In genomic region chr19:49414256-49414655, GRCh38 we compare ENCODE assay signal across 15 cellular contexts. TPM values are rescaled to one million over a fixed set of nuclear protein-coding genes. Genes with fewer than 3 reads are reported as not detected.
DNase-seq lines count a peak whose midpoint lies in the region; ATAC-seq, FAIRE-seq and TF ChIP-seq lines count a peak whose summit lies in the region.
"Had no signal": no experiment of that assay in that cellular context is flagged by ENCODE, and none has a peak within 500 bp of the region (broad histone marks: within the 10 kb centered on the region; RNA-seq: fewer than 3 reads in every experiment).

No MANE protein-coding gene starts in this region.

- no peak for FAIRE-seq in H1 (lab: Jason Lieb, UNC)
- FAIRE-seq: A549 had no signal

- no peak overlapping the region for H2AK5ac ChIP-seq in H1 (ENCODE audit: low read depth, low read length)

- H4K20me1 ChIP-seq in Loucy (ENCODE audit: insufficient read depth, low read length, poor library complexity, severe bottlenecking), result no peaks in the 10 kb centered on the region
- H4K20me1 ChIP-seq in H1 (replicated peaks in 1 of 2; ENCODE audit: control insufficient read depth in 1 of 2, insufficient read depth in 2 of 2, low read length in 2 of 2), result no peaks in the 10 kb centered on the region
- H4K20me1 ChIP-seq in osteoblast (ENCODE audit: insufficient read depth, low read length), result no peaks in the 10 kb centered on the region

- no peaks in the 10 kb centered on the region for H3K79me1 ChIP-seq in H1 (ENCODE audit: low read depth, low read length)

- H3K4me1 ChIP-seq in Loucy (ENCODE audit: insufficient read depth, low read length, poor library complexity, severe bottlenecking) (peaks cover 74% of the 10 kb centered on the region), H1 (replicated peaks in 1 of 4; ENCODE audit: control insufficient read depth in 3 of 4, insufficient read depth in 4 of 4, low read length in 3 of 4) (peaks cover 0 to 17% (median 10%) of the 10 kb centered on the region in 4 experiments; a peak in 5 of 7 replicates), osteoblast (ENCODE audit: insufficient read depth, low read length) (peaks cover 12% of the 10 kb centered on the region), Peyer's patch (peaks cover 0 to 7% (median 2%) of the 10 kb centered on the region in 4 donors), vagina (no peaks in the 10 kb centered on the region)
- H3K4me1 ChIP-seq: A549, Caco-2 had no signal

- CTCF ChIA-PET in H1 (lab: Charles Lee; ENCODE audit: partially characterized antibody), result interaction anchor here (1.0 to 14.7 kb wide), 7 partner anchors 8 to 156 kb away, joined by 3 to 291 read pairs (median 6); partner anchors contain the start of gene GFY

- DNase-seq in H1 (ENCODE audit: low read depth in 1 of 2, low spot score in 2 of 2) (no peak), osteoblast (ENCODE audit: insufficient read length, low spot score, missing footprints) (peak; percentile 41), Right ventricle myocardium inferior (ENCODE audit: missing footprints) (no peak), Peyer's patch (no peak), vagina (ENCODE audit: extremely low spot score in 2 of 2) (no peak)
- DNase-seq: Caco-2; CD8-positive, alpha-beta memory T cell; DND-41; GDM1; GM23248 had no signal

- H3K36me3 ChIP-seq in Loucy (ENCODE audit: insufficient read depth, low read length) (no peaks in the 10 kb centered on the region), H1 (ENCODE audit: control insufficient read depth in 2 of 4, insufficient read depth in 4 of 4, low read length in 3 of 4) (no peaks in the 10 kb centered on the region), osteoblast (ENCODE audit: insufficient read depth, low read length) (no peaks in the 10 kb centered on the region), Peyer's patch (no peaks in the 10 kb centered on the region), vagina (no peaks in the 10 kb centered on the region)
- H3K36me3 ChIP-seq: BE2C had no signal

- H2AFZ ChIP-seq in Loucy (ENCODE audit: low read length) (no peak overlapping the region), H1 (ENCODE audit: low read length) (no peak overlapping the region), osteoblast (ENCODE audit: low read length) (no peak overlapping the region)
- H2AFZ ChIP-seq: GM23248 had no signal

- no peaks in the 10 kb centered on the region for H3K27me3 ChIP-seq in Loucy (ENCODE audit: insufficient read depth, low read length, poor library complexity, severe bottlenecking)
- H3K27me3 ChIP-seq in H1 (replicated peaks in 1 of 4; ENCODE audit: control insufficient read depth in 3 of 4, extremely low read depth in 1 of 4, insufficient read depth in 3 of 4, low read length in 3 of 4), result no peaks in the 10 kb centered on the region
- peaks cover 19% of the 10 kb centered on the region for H3K27me3 ChIP-seq in osteoblast (ENCODE audit: insufficient read depth, low read length)
- H3K27me3 ChIP-seq in Peyer's patch, result no peaks in the 10 kb centered on the region
- no peaks in the 10 kb centered on the region for H3K27me3 ChIP-seq in vagina
- H3K27me3 ChIP-seq: BE2C had no signal

- no peak overlapping the region for H4K5ac ChIP-seq in H1 (ENCODE audit: insufficient read length, low read depth, low read length)

- POLR2A ChIA-PET in H1 (lab: Charles Lee; ENCODE audit: partially characterized antibody), result interaction anchor here (0.6 to 1.5 kb wide), 5 partner anchors 12 to 275 kb away, joined by 3 to 5 read pairs (median 3); partner anchors contain the start of genes RPS11 and TEAD2

- no peaks in the 10 kb centered on the region for H3K9me3 ChIP-seq in Loucy (ENCODE audit: insufficient read depth, low read depth, low read length)
- H3K9me3 ChIP-seq in H1 (ENCODE audit: insufficient read depth in 2 of 2, low read depth in 1 of 2, low read length in 1 of 2), result no peaks in the 10 kb centered on the region
- no peaks in the 10 kb centered on the region for H3K9me3 ChIP-seq in osteoblast (ENCODE audit: low read depth, low read length)
- no peaks in the 10 kb centered on the region for H3K9me3 ChIP-seq in Peyer's patch
- no peaks in the 10 kb centered on the region for H3K9me3 ChIP-seq in vagina
- H3K9me3 ChIP-seq: A549, BE2C, Caco-2 had no signal

- peak overlapping the region; percentile 46 for H3K9ac ChIP-seq in Loucy (ENCODE audit: low read depth, low read length, poor library complexity, severe bottlenecking)
- no peak overlapping the region for H3K9ac ChIP-seq in H1 (replicated peaks in 1 of 4; ENCODE audit: extremely low read depth in 1 of 4, low read depth in 3 of 4, low read length in 3 of 4)
- H3K9ac ChIP-seq: GM23248 had no signal

- H3K4me2 ChIP-seq in Loucy (ENCODE audit: low read depth, low read length, poor library complexity, severe bottlenecking), result no peak overlapping the region
- no peak overlapping the region for H3K4me2 ChIP-seq in H1 (ENCODE audit: insufficient read depth in 1 of 2, low read depth in 2 of 2, low read length in 2 of 2)
- no peak overlapping the region for H3K4me2 ChIP-seq in osteoblast (ENCODE audit: insufficient read depth, low read length)
- H3K4me2 ChIP-seq: A549 had no signal

- no peak for TF ChIP-seq CTCF in Loucy (conservative IDR thresholded peaks at IDR 0.05; ENCODE audit: low read length)
- TF ChIP-seq CTCF in H1 (IDR thresholded peaks at IDR 0.05; ENCODE audit: control extremely low read depth in 1 of 3, insufficient read depth in 1 of 3, low read depth in 1 of 3, low read length in 3 of 3), result no peak
- TF ChIP-seq CTCF in osteoblast (IDR thresholded peaks at IDR 0.05; ENCODE audit: extremely low read depth, low read depth, low read length), result no peak
- TF ChIP-seq CTCF in Peyer's patch (IDR thresholded peaks at IDR 0.05), result no peak
- TF ChIP-seq CTCF in vagina (IDR thresholded peaks at IDR 0.05), result no peak

- H3F3A ChIP-seq in Loucy (ENCODE audit: low read depth), result no peaks in the 10 kb centered on the region

- H3K18ac ChIP-seq in H1 (ENCODE audit: extremely low read depth, low read length), result no peak overlapping the region

- no peak overlapping the region for H4K91ac ChIP-seq in H1 (replicated peaks; ENCODE audit: insufficient read length, low read length)

- H3K23me2 ChIP-seq in H1 (ENCODE audit: low read depth, low read length), result no peaks in the 10 kb centered on the region

- H2BK20ac ChIP-seq in H1 (ENCODE audit: low read length), result no peak overlapping the region

- H3K4ac ChIP-seq in H1 (replicated peaks; ENCODE audit: insufficient read length, low read depth, low read length), result no peak overlapping the region

- peak overlapping the region; percentile 72 for H2BK15ac ChIP-seq in H1 (ENCODE audit: low read length)

- no peaks in the 10 kb centered on the region for H3K9me2 ChIP-seq in Loucy (replicated peaks; ENCODE audit: low read depth, low read length)

- H3K79me2 ChIP-seq in Loucy (ENCODE audit: insufficient read depth, low read length), result no peaks in the 10 kb centered on the region
- H3K79me2 ChIP-seq in H1 (ENCODE audit: control insufficient read depth in 1 of 2, insufficient read depth in 2 of 2, low read length in 2 of 2), result no peaks in the 10 kb centered on the region
- H3K79me2 ChIP-seq in osteoblast (ENCODE audit: insufficient read depth, low read length), result no peaks in the 10 kb centered on the region

- no peak overlapping the region for H3K56ac ChIP-seq in H1 (replicated peaks; ENCODE audit: insufficient read length, low read depth, low read length)

- intact Hi-C loops in Right ventricle myocardium inferior (cut with DNase I) (no loop called here), vagina (cut with DNase I) (no loop called here)

- H3K4me3 ChIP-seq in Loucy (ENCODE audit: low read length, poor library complexity, severe bottlenecking) (no peak overlapping the region), H1 (ENCODE audit: extremely low read depth in 1 of 4, insufficient read depth in 2 of 4, low read depth in 3 of 4, low read length in 4 of 4) (no peak overlapping the region), osteoblast (ENCODE audit: insufficient read depth, low read length) (no peak overlapping the region), Peyer's patch (no peak overlapping the region), vagina (no peak overlapping the region)
- H3K4me3 ChIP-seq: A549, GM23248 had no signal

- TF ChIP-seq RAD21 in H1 (IDR thresholded peaks at IDR 0.05 in 1 of 2, conservative IDR thresholded peaks at IDR 0.05 in 1 of 2; ENCODE audit: low read depth in 2 of 2, low read length in 2 of 2), result no peak

- WGBS in H1 (ENCODE audit: extremely low coverage in 1 of 2, insufficient coverage in 1 of 2, insufficient read length in 1 of 2, insufficient replicate concordance in 2 of 2, low coverage in 1 of 2, low lambda C conversion rate in 2 of 2, missing lambda C conversion rate in 1 of 2), 2 experiments, result 100% methylated on average over 3 of the region's 3 CpGs; no CpG with 5 or more reads in 1 of the 2 experiments

- no peak overlapping the region for H2BK12ac ChIP-seq in H1 (ENCODE audit: low read depth, low read length)

- no peak overlapping the region for H3K14ac ChIP-seq in H1 (ENCODE audit: insufficient read length)

- ATAC-seq in Right ventricle myocardium inferior, result no peak
- ATAC-seq: A549 had no signal

- no peak overlapping the region for H4K8ac ChIP-seq in H1 (ENCODE audit: extremely low read depth, insufficient read depth, low read length)

- H3K27ac ChIP-seq in H1 (ENCODE audit: low read depth, low read length) (no peak overlapping the region), osteoblast (ENCODE audit: low read depth, low read length) (no peak overlapping the region), Peyer's patch (no peak overlapping the region), vagina (no peak overlapping the region)
- H3K27ac ChIP-seq: A549, GM23248 had no signal

- TF ChIP-seq POLR2A in H1 (IDR thresholded peaks at IDR 0.05; ENCODE audit: control extremely low read depth in 1 of 2, low read depth in 2 of 2, low read length in 2 of 2), result no peak
- TF ChIP-seq POLR2A in Peyer's patch (IDR thresholded peaks at IDR 0.05), result no peak
- no peak for TF ChIP-seq POLR2A in vagina (IDR thresholded peaks at IDR 0.05)

- H2BK120ac ChIP-seq in H1 (replicated peaks; ENCODE audit: low read depth, low read length), result no peak overlapping the region

- no peak overlapping the region for H3K23ac ChIP-seq in H1 (ENCODE audit: insufficient read length)

- no peak for TF ChIP-seq EP300 in H1 (IDR thresholded peaks at IDR 0.05; ENCODE audit: borderline replicate concordance in 1 of 2, low read depth in 2 of 2, low read length in 2 of 2)

- no peak overlapping the region for H2BK5ac ChIP-seq in H1 (ENCODE audit: low read depth, low read length)

RNA-seq across cellular contexts. Expression of gene PTH2, which starts 9.0 kb away (rescaled TPM):
- 0.82 TPM in 1 of 2 replicates, not detected in the other for total RNA-seq in H1 (2021; fragmentation: NEBNext Ultra II Directional; extraction: Animal tissue kit (Norgen Biotek cat#: 25700))
- polyA plus RNA-seq in H1 (2011; rRNA removed), result 0.50 TPM in 1 of 2 replicates, not detected in the other
- polyA plus RNA-seq in H1 (2011; cell fraction: cytosol; rRNA removed), result 0.41 TPM
- polyA plus RNA-seq in H1 (2011; cell fraction: nucleus; rRNA removed), result 0.40 TPM
- 0.63 to 0.70 TPM in 2 of 4 replicates, not detected in the others for polyA plus RNA-seq in H1 (2012, experiment 1 of 2)
- polyA plus RNA-seq in H1 (2012, experiment 2 of 2), result not detected
- 0.81 TPM for polyA plus RNA-seq in H1 (2013, experiment 1 of 2)
- 0.83 TPM for polyA plus RNA-seq in H1 (2013, experiment 2 of 2)
- not detected in 2 replicates for polyA minus RNA-seq in H1 (2011; rRNA and poly(A)+ RNA removed)
- polyA minus RNA-seq in H1 (2011; cell fraction: cytosol; rRNA and poly(A)+ RNA removed), result not detected
- not detected for polyA minus RNA-seq in H1 (2011; cell fraction: nucleus; rRNA and poly(A)+ RNA removed)
- total RNA-seq in osteoblast (not detected in 2 replicates), Right ventricle myocardium inferior (not detected), Peyer's patch (not detected), vagina (not detected)
- total RNA-seq: Caco-2; CD8-positive, alpha-beta memory T cell; GM23248; H7 had no signal
- polyA plus RNA-seq: A549; AG04450; CD8-positive, alpha-beta memory T cell; GM23248 had no signal

RNA-seq across cellular contexts. Expression of gene GFY, which starts 10.9 kb away (rescaled TPM):
- total RNA-seq in H1 (2021; fragmentation: NEBNext Ultra II Directional; extraction: Animal tissue kit (Norgen Biotek cat#: 25700)), result 0.93 and 1.1 TPM in 2 replicates
- polyA plus RNA-seq in H1 (2011; rRNA removed), result 0.68 and 1.2 TPM in 2 replicates
- 0.47 TPM for polyA plus RNA-seq in H1 (2011; cell fraction: cytosol; rRNA removed)
- 1.5 TPM for polyA plus RNA-seq in H1 (2011; cell fraction: nucleus; rRNA removed)
- 1.2 to 2.3 TPM (median 1.7 TPM) in 4 replicates for polyA plus RNA-seq in H1 (2012, experiment 1 of 2)
- 1.1 TPM for polyA plus RNA-seq in H1 (2012, experiment 2 of 2)
- polyA plus RNA-seq in H1 (2013, experiment 1 of 2), result 3.5 TPM
- polyA plus RNA-seq in H1 (2013, experiment 2 of 2), result 2.8 TPM
- polyA minus RNA-seq in H1 (2011; rRNA and poly(A)+ RNA removed), result 0.19 TPM in 1 of 2 replicates, not detected in the other
- polyA minus RNA-seq in H1 (2011; cell fraction: cytosol; rRNA and poly(A)+ RNA removed), result not detected
- 0.70 TPM for polyA minus RNA-seq in H1 (2011; cell fraction: nucleus; rRNA and poly(A)+ RNA removed)
- not detected in 2 replicates for total RNA-seq in osteoblast
- not detected for total RNA-seq in Right ventricle myocardium inferior
- not detected for total RNA-seq in Peyer's patch
- not detected for total RNA-seq in vagina
- total RNA-seq: CD8-positive, alpha-beta memory T cell; GM23248; H7 had no signal
- polyA plus RNA-seq: AG04450; CD8-positive, alpha-beta memory T cell; GM23248 had no signal

RNA-seq across cellular contexts. Expression of gene KASH5, which starts 26.2 kb away (rescaled TPM):
- total RNA-seq in H1 (2021; fragmentation: NEBNext Ultra II Directional; extraction: Animal tissue kit (Norgen Biotek cat#: 25700)), result 0.19 and 0.57 TPM in 2 replicates
- 0.05 and 0.28 TPM in 2 replicates for polyA plus RNA-seq in H1 (2011; rRNA removed)
- polyA plus RNA-seq in H1 (2011; cell fraction: cytosol; rRNA removed), result 0.21 TPM
- polyA plus RNA-seq in H1 (2011; cell fraction: nucleus; rRNA removed), result 0.76 TPM
- polyA plus RNA-seq in H1 (2012, experiment 1 of 2), result 0.12 to 0.42 TPM in 2 of 4 replicates, not detected in the others
- polyA plus RNA-seq in H1 (2012, experiment 2 of 2), result not detected
- polyA plus RNA-seq in H1 (2013, experiment 1 of 2), result 0.12 TPM
- polyA plus RNA-seq in H1 (2013, experiment 2 of 2), result 0.07 TPM
- 0.17 TPM in 1 of 2 replicates, not detected in the other for polyA minus RNA-seq in H1 (2011; rRNA and poly(A)+ RNA removed)
- not detected for polyA minus RNA-seq in H1 (2011; cell fraction: cytosol; rRNA and poly(A)+ RNA removed)
- polyA minus RNA-seq in H1 (2011; cell fraction: nucleus; rRNA and poly(A)+ RNA removed), result not detected
- total RNA-seq in osteoblast, result not detected in 2 replicates
- total RNA-seq in Right ventricle myocardium inferior, result not detected
- not detected for total RNA-seq in Peyer's patch
- total RNA-seq in vagina, result not detected
- total RNA-seq: GM23248 had no signal
- polyA plus RNA-seq: AG04450; CD8-positive, alpha-beta memory T cell; GM23248 had no signal

RNA-seq across cellular contexts. Expression of gene SLC17A7, which starts 27.1 kb away (rescaled TPM):
- total RNA-seq in H1 (2021; fragmentation: NEBNext Ultra II Directional; extraction: Animal tissue kit (Norgen Biotek cat#: 25700)), result 2.3 and 3.0 TPM in 2 replicates
- polyA plus RNA-seq in H1 (2011; rRNA removed), result 2.7 and 4.7 TPM in 2 replicates
- 2.8 TPM for polyA plus RNA-seq in H1 (2011; cell fraction: cytosol; rRNA removed)
- 4.6 TPM for polyA plus RNA-seq in H1 (2011; cell fraction: nucleus; rRNA removed)
- 1.8 to 2.6 TPM (median 2.5 TPM) in 4 replicates for polyA plus RNA-seq in H1 (2012, experiment 1 of 2)
- 1.9 TPM for polyA plus RNA-seq in H1 (2012, experiment 2 of 2)
- polyA plus RNA-seq in H1 (2013, experiment 1 of 2), result 3.2 TPM
- 3.5 TPM for polyA plus RNA-seq in H1 (2013, experiment 2 of 2)
- polyA minus RNA-seq in H1 (2011; rRNA and poly(A)+ RNA removed), result 1.1 and 1.7 TPM in 2 replicates
- polyA minus RNA-seq in H1 (2011; cell fraction: cytosol; rRNA and poly(A)+ RNA removed), result 2.6 TPM
- polyA minus RNA-seq in H1 (2011; cell fraction: nucleus; rRNA and poly(A)+ RNA removed), result 3.5 TPM
- total RNA-seq in osteoblast (under 0.01 TPM in 2 replicates), Right ventricle myocardium inferior (1.8 TPM), Peyer's patch (1 to 10 TPM in 3 of 4 donors, not detected in 1; 1.2 to 2.0 (median 1.7) TPM), vagina (0.74 TPM)
- total RNA-seq: GM23248 had no signal
- polyA plus RNA-seq: CD8-positive, alpha-beta memory T cell; GM23248 had no signal

RNA-seq across cellular contexts. Expression of gene PIH1D1, which starts 37.4 kb away (rescaled TPM):
- total RNA-seq in H1 (2021; fragmentation: NEBNext Ultra II Directional; extraction: Animal tissue kit (Norgen Biotek cat#: 25700)), result 146 and 155 TPM in 2 replicates
- polyA plus RNA-seq in H1 (2011; rRNA removed), result 195 and 220 TPM in 2 replicates
- polyA plus RNA-seq in H1 (2011; cell fraction: cytosol; rRNA removed), result 231 TPM
- polyA plus RNA-seq in H1 (2011; cell fraction: nucleus; rRNA removed), result 195 TPM
- polyA plus RNA-seq in H1 (2012, experiment 1 of 2), result 192 to 228 TPM (median 222 TPM) in 4 replicates
- polyA plus RNA-seq in H1 (2012, experiment 2 of 2), result 206 TPM
- 148 TPM for polyA plus RNA-seq in H1 (2013, experiment 1 of 2)
- 146 TPM for polyA plus RNA-seq in H1 (2013, experiment 2 of 2)
- polyA minus RNA-seq in H1 (2011; rRNA and poly(A)+ RNA removed), result 107 and 108 TPM in 2 replicates
- polyA minus RNA-seq in H1 (2011; cell fraction: cytosol; rRNA and poly(A)+ RNA removed), result 65.8 TPM
- polyA minus RNA-seq in H1 (2011; cell fraction: nucleus; rRNA and poly(A)+ RNA removed), result 63.0 TPM
- total RNA-seq in osteoblast (79.3 and 80.7 TPM in 2 replicates), Right ventricle myocardium inferior (32.4 TPM), Peyer's patch (100 to 1,000 TPM in 3 of 4 donors, 10 to 100 TPM in 1; 96.2 to 229 (median 115) TPM), vagina (96.3 TPM)
